In genomic region chr6:120875900-120876299, GRCh38 we compare ENCODE assay signal across 22 cellular contexts.
A peak's percentile ranks its signal among the peaks of the same experiment; 100 is the strongest.
DNase-seq lines count a peak whose midpoint lies in the region; ATAC-seq and TF ChIP-seq lines count a peak whose summit lies in the region.
"Had no signal": no experiment of that assay in that cellular context is flagged by ENCODE, and none has a peak within 500 bp of the region (broad histone marks: within the 10 kb centered on the region; RNA-seq: fewer than 3 reads in every experiment).

No MANE protein-coding gene starts in this region.

- no peak overlapping the region for H3K4me3 Mint-ChIP-seq in HFFc6
- H3K4me3 Mint-ChIP-seq: activated naive CD8-positive, alpha-beta T cell; activated T-cell treated with anti-CD3 and anti-CD28 coated beads, Interleukin-2, amount 50 U/mL, for 4 hours; neural crest cell had no signal

- no peak for TF ChIP-seq CTCF in HFFc6 (IDR thresholded peaks at IDR 0.05)

- no peaks in the 10 kb centered on the region for H3K4me1 Mint-ChIP-seq in HFFc6 (ENCODE audit: low read depth)
- H3K4me1 Mint-ChIP-seq: neural crest cell had no signal

- ATAC-seq in GM18870 (IDR thresholded peaks at IDR 0.05; ENCODE audit: unreplicated experiment), result peak; percentile 30
- peak; percentile 44 for ATAC-seq in GM21447 (IDR thresholded peaks at IDR 0.05; ENCODE audit: unreplicated experiment)
- ATAC-seq in HG03097 (IDR thresholded peaks at IDR 0.05; ENCODE audit: low FRiP score, unreplicated experiment), result peak; percentile 45
- ATAC-seq: activated T-cell treated with anti-CD3 and anti-CD28 coated beads, Interleukin-2, amount 50 U/mL, for 4 hours; esophagus mucosa had no signal

- no peak overlapping the region for H3K27ac Mint-ChIP-seq in HFFc6
- H3K27ac Mint-ChIP-seq: activated naive CD8-positive, alpha-beta T cell had no signal

- no peaks in the 10 kb centered on the region for H3K27me3 Mint-ChIP-seq in HFFc6 (ENCODE audit: insufficient read depth)
- H3K27me3 Mint-ChIP-seq: activated naive CD8-positive, alpha-beta T cell had no signal

- DNase-seq in germinal center (ENCODE audit: low spot score) (peak; percentile 8), NK-92 (lab: John Stamatoyannopoulos, UW; ENCODE audit: unreplicated experiment) (no peak), HFFc6 (no peak), NCI-H345 treated with DMSO at 0.1 percent for 48 hours (lab: John Stamatoyannopoulos, UW; ENCODE audit: unreplicated experiment) (no peak), superior temporal gyrus (ENCODE audit: extremely low spot score) (no peak)
- DNase-seq: activated CD4-positive, alpha-beta T cell treated with anti-CD3 and anti-CD28 coated beads, Interleukin-2, amount 50 U/mL, for 4 hours; activated T-cell treated with anti-CD3 and anti-CD28 coated beads, Interleukin-2, amount 50 U/mL, for 4 hours; dorsolateral prefrontal cortex; GF-D8; GOT3; head of caudate nucleus; mesenchymal stem cell; MG63; NCI-H2029 treated with DMSO at 0.1 percent for 48 hours; NCI-H526 treated with DMSO at 0.1 percent for 48 hours; stimulated activated CD4-positive, alpha-beta T cell treated with anti-CD3 and anti-CD28 coated beads, Interleukin-15, amount 100 ng/mL, for 24 hours had no signal

- peaks cover 39% of the 10 kb centered on the region for H3K9me3 Mint-ChIP-seq in HFFc6
- H3K9me3 Mint-ChIP-seq: activated T-cell treated with anti-CD3 and anti-CD28 coated beads, Interleukin-2, amount 50 U/mL, for 4 hours; neural crest cell had no signal

- H3K36me3 Mint-ChIP-seq in HFFc6 (ENCODE audit: low read depth), result no peaks in the 10 kb centered on the region; the same call in 1 of the 2 replicates
- H3K36me3 Mint-ChIP-seq: activated naive CD8-positive, alpha-beta T cell had no signal
